Comparison of ENCODE assay signal across 31 cellular contexts in genomic region chr9:36901528-36901927, GRCh38.
"Had no signal": no experiment of that assay in that cellular context is flagged by ENCODE, and none has a peak within 500 bp of the region (broad histone marks: within the 10 kb centered on the region; RNA-seq: fewer than 3 reads in every experiment).

No MANE protein-coding gene starts in this region.

- H3K36me3 Mint-ChIP-seq: activated naive CD8-positive, alpha-beta T cell treated with anti-CD3 and anti-CD28 coated beads for 36 hours had no signal

- H3K4me3 Mint-ChIP-seq: activated CD4-positive, alpha-beta T cell treated with anti-CD3 and anti-CD28 coated beads, Interleukin-2, amount 10 ng/mL, durations not matched to agents 24 days and 14 days; activated CD8-positive, alpha-beta T cell treated with anti-CD3 and anti-CD28 coated beads, Interleukin-2, amount 10 ng/mL, durations not matched to agents 7 days and 5 days; activated naive CD8-positive, alpha-beta T cell treated with anti-CD3 and anti-CD28 coated beads for 36 hours; activated T-helper 17 cell treated with anti-CD3 and anti-CD28 coated beads, Interleukin-2, amount 50 U/mL, for 72 hours had no signal

- DNase-seq: activated CD4-positive, alpha-beta T cell treated with anti-CD3 and anti-CD28 coated beads for 1 hour; activated CD4-positive, alpha-beta T cell treated with anti-CD3 and anti-CD28 coated beads, Interleukin-2, amount 10 ng/mL, durations not matched to agents 24 days and 14 days; activated CD4-positive, alpha-beta T cell treated with anti-CD3 and anti-CD28 coated beads, Interleukin-2, amount 50 U/mL, for 4 hours; activated CD4-positive, CD25-positive, alpha-beta regulatory T cell; activated CD8-positive, alpha-beta T cell treated with anti-CD3 and anti-CD28 coated beads, Interleukin-2, amount 10 ng/mL, durations not matched to agents 7 days and 5 days; activated effector memory CD4-positive, alpha-beta T cell treated with anti-CD3 and anti-CD28 coated beads, Interleukin-2, amount 50 U/mL, for 16 hours; activated naive CD4-positive, alpha-beta T cell; activated naive CD4-positive, alpha-beta T cell treated with anti-CD3 and anti-CD28 coated beads, Interleukin-2, amount 50 U/mL, for 16 hours; activated naive CD8-positive, alpha-beta T cell treated with anti-CD3 and anti-CD28 coated beads for 36 hours; activated T-cell treated with anti-CD3 and anti-CD28 coated beads, Interleukin-2, amount 50 U/mL, for 48 hours; amniotic stem cell; Karpas-422; KBM-7; MV-4-11; NCI-H1092; NCI-H1436 treated with DMSO at 0.1 percent for 48 hours; NCI-H1694 treated with DMSO at 0.1 percent for 48 hours; NCI-H2029; NCI-H345; NCI-H524 treated with DMSO at 0.1 percent for 48 hours; PC-3; SW 1271; T-helper 1 cell; T-helper 2 cell; T-helper 9 cell had no signal

- H3K9me3 ChIP-seq: ascending aorta, Peyer's patch had no signal

- H3K4me1 ChIP-seq: ascending aorta, Peyer's patch had no signal

- ATAC-seq: activated CD8-positive, alpha-beta T cell treated with anti-CD3 and anti-CD28 coated beads, Interleukin-2, amount 10 ng/mL, durations not matched to agents 7 days and 5 days; activated T-helper 17 cell treated with anti-CD3 and anti-CD28 coated beads, Interleukin-2, amount 50 U/mL, for 72 hours; PC-3; Right ventricle myocardium inferior had no signal

- H3K27ac ChIP-seq: ascending aorta, Peyer's patch, RWPE1, VCaP had no signal

- H3K27ac Mint-ChIP-seq: activated CD4-positive, alpha-beta T cell treated with anti-CD3 and anti-CD28 coated beads, Interleukin-2, amount 10 ng/mL, durations not matched to agents 24 days and 14 days; activated CD8-positive, alpha-beta T cell treated with anti-CD3 and anti-CD28 coated beads, Interleukin-2, amount 10 ng/mL, durations not matched to agents 7 days and 5 days; activated naive CD8-positive, alpha-beta T cell treated with anti-CD3 and anti-CD28 coated beads for 36 hours; activated T-helper 17 cell treated with anti-CD3 and anti-CD28 coated beads, Interleukin-2, amount 50 U/mL, for 72 hours had no signal

- H3K9me3 Mint-ChIP-seq: activated CD4-positive, alpha-beta T cell treated with anti-CD3 and anti-CD28 coated beads, Interleukin-2, amount 10 ng/mL, durations not matched to agents 24 days and 14 days; activated naive CD8-positive, alpha-beta T cell treated with anti-CD3 and anti-CD28 coated beads for 36 hours; activated T-helper 17 cell treated with anti-CD3 and anti-CD28 coated beads, Interleukin-2, amount 50 U/mL, for 72 hours had no signal

- H3K36me3 ChIP-seq: ascending aorta, Peyer's patch had no signal

- H3K4me3 ChIP-seq: ascending aorta, Peyer's patch had no signal

- H3K27me3 ChIP-seq: ascending aorta, Peyer's patch had no signal
